ENCODE assay signal across 1 cellular context in the genomic region with DNA sequence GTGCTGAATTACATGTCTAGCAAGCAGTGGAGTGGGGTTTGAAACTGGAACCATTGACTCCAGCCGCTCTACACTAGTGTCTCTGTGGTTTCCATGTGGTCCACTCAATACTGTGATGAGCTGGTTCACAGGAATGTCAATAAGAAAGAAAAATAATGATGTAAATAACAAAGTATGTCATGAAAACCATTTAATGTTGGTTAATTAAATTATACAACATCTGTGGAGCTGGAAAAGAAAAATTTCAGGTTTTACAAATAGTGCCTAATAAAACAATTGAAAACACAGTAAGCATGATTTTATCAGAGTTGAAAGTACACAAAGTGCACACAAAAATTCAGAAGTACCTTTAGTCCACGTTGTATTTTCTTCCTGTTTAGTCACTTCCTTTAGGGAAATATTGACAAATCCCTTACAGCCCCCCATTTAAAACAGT.
TF ChIP-seq lines count a peak whose summit lies in the region.

No MANE protein-coding gene starts in this region.

TF ChIP-seq in HCT116, 20 proteins besides CTCF, POLR2A, EP300 and RAD21 (continued from another document):
- TF ChIP-seq, protein P1, sequence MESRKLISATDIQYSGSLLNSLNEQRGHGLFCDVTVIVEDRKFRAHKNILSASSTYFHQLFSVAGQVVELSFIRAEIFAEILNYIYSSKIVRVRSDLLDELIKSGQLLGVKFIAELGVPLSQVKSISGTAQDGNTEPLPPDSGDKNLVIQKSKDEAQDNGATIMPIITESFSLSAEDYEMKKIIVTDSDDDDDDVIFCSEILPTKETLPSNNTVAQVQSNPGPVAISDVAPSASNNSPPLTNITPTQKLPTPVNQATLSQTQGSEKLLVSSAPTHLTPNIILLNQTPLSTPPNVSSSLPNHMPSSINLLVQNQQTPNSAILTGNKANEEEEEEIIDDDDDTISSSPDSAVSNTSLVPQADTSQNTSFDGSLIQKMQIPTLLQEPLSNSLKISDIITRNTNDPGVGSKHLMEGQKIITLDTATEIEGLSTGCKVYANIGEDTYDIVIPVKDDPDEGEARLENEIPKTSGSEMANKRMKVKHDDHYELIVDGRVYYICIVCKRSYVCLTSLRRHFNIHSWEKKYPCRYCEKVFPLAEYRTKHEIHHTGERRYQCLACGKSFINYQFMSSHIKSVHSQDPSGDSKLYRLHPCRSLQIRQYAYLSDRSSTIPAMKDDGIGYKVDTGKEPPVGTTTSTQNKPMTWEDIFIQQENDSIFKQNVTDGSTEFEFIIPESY (IDR thresholded peaks at IDR 0.05; ENCODE audit: extremely low read depth, insufficient replicate concordance, low read length) = no peak
- TF ChIP-seq SP1 (IDR thresholded peaks at IDR 0.05; ENCODE audit: low read depth) (0 out of 2 replicates have a peak, but pooled peaks have one; percentile 26), EZH2 (IDR thresholded peaks at IDR 0.05) (no peak)
- TF ChIP-seq, protein P2, sequence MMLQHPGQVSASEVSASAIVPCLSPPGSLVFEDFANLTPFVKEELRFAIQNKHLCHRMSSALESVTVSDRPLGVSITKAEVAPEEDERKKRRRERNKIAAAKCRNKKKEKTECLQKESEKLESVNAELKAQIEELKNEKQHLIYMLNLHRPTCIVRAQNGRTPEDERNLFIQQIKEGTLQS (IDR thresholded peaks at IDR 0.05) = no peak
